In the genomic region with DNA sequence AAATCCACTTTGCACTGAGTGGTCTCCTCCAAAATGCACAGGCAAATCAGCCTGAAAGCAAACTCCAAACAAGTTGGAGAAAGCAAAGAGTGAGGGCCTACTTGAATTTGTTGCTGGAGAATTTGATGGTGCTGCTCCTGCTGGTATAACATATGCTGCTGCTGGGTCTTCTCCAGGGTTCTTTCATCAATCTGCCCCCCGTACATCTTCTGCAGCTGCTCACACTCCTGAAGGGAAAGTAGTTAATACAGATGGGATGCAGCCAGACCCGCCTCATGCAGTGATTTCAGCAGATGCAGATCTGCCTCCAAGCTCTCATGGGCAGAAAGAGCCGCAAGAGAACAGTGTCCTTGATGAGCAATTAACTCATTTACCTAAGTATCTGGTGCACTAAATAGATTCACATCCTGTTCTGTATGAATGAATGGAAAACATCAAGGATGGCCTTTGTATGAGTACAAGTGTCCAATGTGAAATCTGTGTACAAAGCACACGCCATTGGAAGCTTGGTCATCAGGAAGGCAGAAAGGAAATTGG, we compare ENCODE assay signal across 1 cellular context.
TF ChIP-seq lines count a peak whose summit lies in the region.

No MANE protein-coding gene starts in this region.

TF ChIP-seq in IMR-90, 13 proteins besides CTCF, POLR2A, EP300 and RAD21:
- no peak for TF ChIP-seq MAFK (IDR thresholded peaks at IDR 0.05; ENCODE audit: low read depth, low read length)
- TF ChIP-seq NFE2L2 (IDR thresholded peaks at IDR 0.05; ENCODE audit: low read depth, low read length) = no peak
- TF ChIP-seq, protein P1, sequence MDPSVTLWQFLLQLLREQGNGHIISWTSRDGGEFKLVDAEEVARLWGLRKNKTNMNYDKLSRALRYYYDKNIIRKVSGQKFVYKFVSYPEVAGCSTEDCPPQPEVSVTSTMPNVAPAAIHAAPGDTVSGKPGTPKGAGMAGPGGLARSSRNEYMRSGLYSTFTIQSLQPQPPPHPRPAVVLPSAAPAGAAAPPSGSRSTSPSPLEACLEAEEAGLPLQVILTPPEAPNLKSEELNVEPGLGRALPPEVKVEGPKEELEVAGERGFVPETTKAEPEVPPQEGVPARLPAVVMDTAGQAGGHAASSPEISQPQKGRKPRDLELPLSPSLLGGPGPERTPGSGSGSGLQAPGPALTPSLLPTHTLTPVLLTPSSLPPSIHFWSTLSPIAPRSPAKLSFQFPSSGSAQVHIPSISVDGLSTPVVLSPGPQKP (IDR thresholded peaks at IDR 0.05; ENCODE audit: borderline replicate concordance, low read depth, low read length) = no peak
- no peak for TF ChIP-seq MAZ (IDR thresholded peaks at IDR 0.05; ENCODE audit: borderline replicate concordance, low read depth, low read length)
- TF ChIP-seq CEBPB (IDR thresholded peaks at IDR 0.05; ENCODE audit: low read depth, low read length) = no peak
- no peak for TF ChIP-seq CHD1 (IDR thresholded peaks at IDR 0.05; ENCODE audit: low read depth, low read length)
- TF ChIP-seq SMC3 (IDR thresholded peaks at IDR 0.05; ENCODE audit: low read depth, low read length) = no peak
- TF ChIP-seq BHLHE40 (IDR thresholded peaks at IDR 0.05; ENCODE audit: low read depth, low read length) = no peak
- no peak for TF ChIP-seq MXI1 (IDR thresholded peaks at IDR 0.05; ENCODE audit: borderline replicate concordance, low read depth, low read length)
- no peak for TF ChIP-seq FOS (IDR thresholded peaks at IDR 0.05; ENCODE audit: low read depth, low read length)
- TF ChIP-seq RFX5 (IDR thresholded peaks at IDR 0.05; ENCODE audit: low read depth, low read length) = no peak
- TF ChIP-seq RCOR1 (IDR thresholded peaks at IDR 0.05; ENCODE audit: insufficient replicate concordance, low read length) = no peak
- TF ChIP-seq, protein P2, sequence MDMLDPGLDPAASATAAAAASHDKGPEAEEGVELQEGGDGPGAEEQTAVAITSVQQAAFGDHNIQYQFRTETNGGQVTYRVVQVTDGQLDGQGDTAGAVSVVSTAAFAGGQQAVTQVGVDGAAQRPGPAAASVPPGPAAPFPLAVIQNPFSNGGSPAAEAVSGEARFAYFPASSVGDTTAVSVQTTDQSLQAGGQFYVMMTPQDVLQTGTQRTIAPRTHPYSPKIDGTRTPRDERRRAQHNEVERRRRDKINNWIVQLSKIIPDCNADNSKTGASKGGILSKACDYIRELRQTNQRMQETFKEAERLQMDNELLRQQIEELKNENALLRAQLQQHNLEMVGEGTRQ (IDR thresholded peaks at IDR 0.05; ENCODE audit: low read depth, low read length) = no peak
